10 cellular contexts compared by ENCODE assay signal in genomic region chr6:8627085-8627861, GRCh38.
A peak's percentile ranks its signal among the peaks of the same experiment; 100 is the strongest.
DNase-seq lines count a peak whose midpoint lies in the region; ATAC-seq and TF ChIP-seq lines count a peak whose summit lies in the region.
"Had no signal": no experiment of that assay in that cellular context is flagged by ENCODE, and none has a peak within 500 bp of the region (broad histone marks: within the 10 kb centered on the region; RNA-seq: fewer than 3 reads in every experiment).

No MANE protein-coding gene starts in this region.

- H3K27me3 ChIP-seq in brain microvascular endothelial cell (replicated peaks) (no peaks in the 10 kb centered on the region), ascending aorta (no peaks in the 10 kb centered on the region)
- H3K27me3 ChIP-seq: tibial artery had no signal

- H3K9me3 ChIP-seq in ascending aorta = no peaks in the 10 kb centered on the region
- H3K9me3 ChIP-seq: tibial artery had no signal

- H3K4me3 ChIP-seq in brain microvascular endothelial cell (ENCODE audit: low read depth, low read length) (no peak overlapping the region), ascending aorta (no peak overlapping the region)
- H3K4me3 ChIP-seq: lung, tibial artery had no signal

- H3K36me3 ChIP-seq in brain microvascular endothelial cell (replicated peaks) = no peaks in the 10 kb centered on the region
- no peaks in the 10 kb centered on the region for H3K36me3 ChIP-seq in ascending aorta
- H3K36me3 ChIP-seq: tibial artery had no signal

- peak; percentile 28 for DNase-seq in brain microvascular endothelial cell
- peak; percentile 7 for DNase-seq in stromal cell of bone marrow (ENCODE audit: low read depth)
- DNase-seq in germinal center (ENCODE audit: low spot score) = no peak
- no peak for DNase-seq in activated CD4-positive, alpha-beta T cell treated with anti-CD3 and anti-CD28 coated beads for 1 hour
- DNase-seq in ascending aorta (ENCODE audit: low spot score in 2 of 2) = no peak
- DNase-seq: tibial artery had no signal

- ATAC-seq in GM21576 (IDR thresholded peaks at IDR 0.05; ENCODE audit: unreplicated experiment) (peak; percentile 77), HG03565 (IDR thresholded peaks at IDR 0.05; ENCODE audit: unreplicated experiment) (peak; percentile 98), HG03521 (IDR thresholded peaks at IDR 0.05; ENCODE audit: unreplicated experiment) (no peak)

- intact Hi-C loops in ascending aorta (cut with DNase I) = no loop called here

- H3K27ac ChIP-seq in brain microvascular endothelial cell = peak overlapping the region; percentile 58
- H3K27ac ChIP-seq in ascending aorta = no peak overlapping the region
- H3K27ac ChIP-seq: tibial artery had no signal

- no peaks in the 10 kb centered on the region for H3K4me1 ChIP-seq in ascending aorta
- H3K4me1 ChIP-seq: tibial artery had no signal

- TF ChIP-seq CTCF in brain microvascular endothelial cell (IDR thresholded peaks at IDR 0.05; ENCODE audit: low read depth, low read length, missing control alignments) = no peak
- TF ChIP-seq CTCF in ascending aorta (IDR thresholded peaks at IDR 0.05) = no peak

- in situ Hi-C loops in brain microvascular endothelial cell (cut with HindIII; ENCODE audit: low pct_ligation_motif_present, low sequenced_read_pairs) = no loop called here

Comparison
In these comparisons a context has a peak if more than half of its experiments do, and no peak if none do; other contexts are left out.
1. DNase-seq: peak in brain microvascular endothelial cell (single experiment) and stromal cell of bone marrow (single experiment); none in germinal center (single experiment), activated CD4-positive, alpha-beta T cell treated with anti-CD3 and anti-CD28 coated beads for 1 hour (single experiment) and ascending aorta (0 of 2).